ENCODE assay signal across 9 cellular contexts in the genomic region with DNA sequence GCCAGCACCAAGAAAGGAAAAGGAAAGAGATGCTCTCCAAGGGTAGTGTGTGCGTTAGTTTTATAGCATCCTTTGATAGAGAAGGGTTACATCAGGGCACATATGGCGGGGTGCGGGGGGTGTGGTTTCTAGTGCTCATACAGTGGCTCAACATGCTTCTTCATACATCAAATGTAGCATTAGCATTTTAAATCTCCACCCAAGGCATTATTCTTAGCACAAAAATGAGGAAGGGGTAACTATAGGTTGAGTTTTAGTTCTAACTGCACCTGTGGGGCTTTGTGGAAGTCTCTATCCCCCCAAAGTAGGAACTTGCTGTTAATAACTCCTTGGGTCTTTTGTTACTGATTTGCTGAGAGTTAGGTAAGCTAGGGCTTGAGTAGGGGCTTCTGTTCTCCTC.
"Had no signal": no experiment of that assay in that cellular context is flagged by ENCODE, and none has a peak within 500 bp of the region (broad histone marks: within the 10 kb centered on the region; RNA-seq: fewer than 3 reads in every experiment).

No MANE protein-coding gene starts in this region.

- H2AFZ ChIP-seq: GM23248 had no signal

- H3K4me3 ChIP-seq: GM23248, HAP-1, K562 had no signal

- H3K27ac Mint-ChIP-seq: HFFc6 had no signal

- DNase-seq: GM23248, GOT3, H7, HFFc6, IMR-90 had no signal

- H3K36me3 ChIP-seq: HAP-1 had no signal

- H3K4me1 ChIP-seq: HAP-1 had no signal

- ATAC-seq: HCT116, K562 had no signal

- H3K4me3 Mint-ChIP-seq: HFFc6 had no signal

- H3K9me3 ChIP-seq: HAP-1 had no signal

- H3K9me3 Mint-ChIP-seq: HFFc6 had no signal

- H3K27ac ChIP-seq: GM23248, HL-60 had no signal

- H3K9ac ChIP-seq: GM23248 had no signal
